Comparison of ENCODE assay signal across 8 cellular contexts in genomic region chr11:102110761-102111010, GRCh38. TPM values are rescaled to one million over a fixed set of nuclear protein-coding genes. Genes with fewer than 3 reads are reported as not detected.
DNase-seq lines count a peak whose midpoint lies in the region; ATAC-seq and TF ChIP-seq lines count a peak whose summit lies in the region.

No MANE protein-coding gene starts in this region.

- H3K27ac ChIP-seq in esophagus squamous epithelium: peak overlapping the region; percentile 96 to 99 (median 98)

- peaks cover 0 to 12% (median 0%) of the 10 kb centered on the region in 4 donors for H3K27me3 ChIP-seq in esophagus squamous epithelium

- H3K4me3 ChIP-seq in LNCaP clone FGC (ENCODE audit: low read depth, low read length) (peak overlapping the region; percentile 83), esophagus squamous epithelium (peak overlapping the region; percentile 86 to 95 (median 95))

- WGBS in esophagus squamous epithelium, 2 donors: 0% methylated on average over 1 of the region's 31 CpGs; no CpG with 5 or more reads in 1 of the 2 donors

- H3K36me3 Mint-ChIP-seq in progenitor cell of endocrine pancreas (ENCODE audit: insufficient read depth): peaks cover 3% of the 10 kb centered on the region
- peaks cover 6% of the 10 kb centered on the region for H3K36me3 Mint-ChIP-seq in activated T-helper 2 cell treated with anti-CD3 and anti-CD28 coated beads, Interferon-gamma antibody, Interleukin-2, Interleukin-4, amounts not matched to agents 10 μg/mL and 5 μg/mL and 100 μg/mL, durations not matched to agents 14 hours and 24 hours and 36 hours (ENCODE audit: low read depth)

- TF ChIP-seq POLR2A in esophagus squamous epithelium (IDR thresholded peaks at IDR 0.05): no peak

- H3K27me3 Mint-ChIP-seq in progenitor cell of endocrine pancreas: no peaks in the 10 kb centered on the region
- H3K27me3 Mint-ChIP-seq in activated T-helper 2 cell treated with anti-CD3 and anti-CD28 coated beads, Interferon-gamma antibody, Interleukin-2, Interleukin-4, amounts not matched to agents 10 μg/mL and 5 μg/mL and 100 μg/mL, durations not matched to agents 14 hours and 24 hours and 36 hours (ENCODE audit: low read depth): peaks cover 56% of the 10 kb centered on the region

- H3K4me1 ChIP-seq in esophagus squamous epithelium: peaks cover 3 to 43% (median 21%) of the 10 kb centered on the region in 3 donors

- H3K4me3 Mint-ChIP-seq in progenitor cell of endocrine pancreas (ENCODE audit: low read depth): peak overlapping the region; percentile 97
- no peak overlapping the region for H3K4me3 Mint-ChIP-seq in activated T-helper 2 cell treated with anti-CD3 and anti-CD28 coated beads, Interferon-gamma antibody, Interleukin-2, Interleukin-4, amounts not matched to agents 10 μg/mL and 5 μg/mL and 100 μg/mL, durations not matched to agents 14 hours and 24 hours and 36 hours (ENCODE audit: low read depth)

- intact Hi-C loops in Right ventricle myocardium superior (cut with DNase I): loop anchor here (10.0 kb wide), 1 partner anchor 104 kb away; no protein-coding TSS in a partner anchor
- intact Hi-C loops in Right ventricle myocardium inferior (cut with DNase I): loop anchor here (2.0 to 5.0 kb wide), 4 partner anchors 34 to 193 kb away; partner anchors contain the start of genes ANGPTL5 and CEP126
- intact Hi-C loops in esophagus squamous epithelium (cut with DNase I): loop anchor here (10.0 kb wide), 1 partner anchor 154 kb away; no protein-coding TSS in a partner anchor
- intact Hi-C loops in activated T-helper 2 cell treated with anti-CD3 and anti-CD28 coated beads, Interferon-gamma antibody, Interleukin-2, Interleukin-4, amounts not matched to agents 10 μg/mL and 5 μg/mL and 100 μg/mL, durations not matched to agents 14 hours and 24 hours and 36 hours (cut with micrococcal nuclease): loop anchor here (10.0 kb wide), 1 partner anchor 914 kb away; no protein-coding TSS in a partner anchor

- no peak for DNase-seq in Right ventricle myocardium superior
- no peak for DNase-seq in Right ventricle myocardium inferior (ENCODE audit: missing footprints)
- no peak for DNase-seq in LNCaP clone FGC (ENCODE audit: low read depth)
- no peak for DNase-seq in esophagus squamous epithelium (lab: John Stamatoyannopoulos, UW)
- DNase-seq in progenitor cell of endocrine pancreas (ENCODE audit: low spot score, unreplicated experiment): no peak
- DNase-seq in activated T-helper 2 cell treated with anti-CD3 and anti-CD28 coated beads, Interferon-gamma antibody, Interleukin-2, Interleukin-4, amounts not matched to agents 10 μg/mL and 5 μg/mL and 100 μg/mL, durations not matched to agents 14 hours and 24 hours and 36 hours (ENCODE audit: low spot score): no peak
- DNase-seq in SKM-1 (lab: John Stamatoyannopoulos, UW; ENCODE audit: unreplicated experiment): no peak
- no peak for DNase-seq in mesenteric fat pad (ENCODE audit: low spot score)

- ATAC-seq in Right ventricle myocardium superior (ENCODE audit: poor library complexity): peak; percentile 17
- ATAC-seq in Right ventricle myocardium inferior: no peak

- H3K36me3 ChIP-seq in esophagus squamous epithelium: peaks cover 0 to 5% (median 0%) of the 10 kb centered on the region in 3 donors

- no peak for TF ChIP-seq CTCF in LNCaP clone FGC (IDR thresholded peaks at IDR 0.05; ENCODE audit: control insufficient read depth, extremely low read depth, insufficient read depth)
- no peak for TF ChIP-seq CTCF in esophagus squamous epithelium (IDR thresholded peaks at IDR 0.05)
- no peak for TF ChIP-seq CTCF in progenitor cell of endocrine pancreas (IDR thresholded peaks at IDR 0.05; ENCODE audit: unreplicated experiment)

- peak overlapping the region; percentile 100 for H3K27ac Mint-ChIP-seq in progenitor cell of endocrine pancreas
- H3K27ac Mint-ChIP-seq in activated T-helper 2 cell treated with anti-CD3 and anti-CD28 coated beads, Interferon-gamma antibody, Interleukin-2, Interleukin-4, amounts not matched to agents 10 μg/mL and 5 μg/mL and 100 μg/mL, durations not matched to agents 14 hours and 24 hours and 36 hours: no peak overlapping the region

- no peaks in the 10 kb centered on the region for H3K9me3 Mint-ChIP-seq in progenitor cell of endocrine pancreas (ENCODE audit: low read depth)
- no peaks in the 10 kb centered on the region for H3K9me3 Mint-ChIP-seq in activated T-helper 2 cell treated with anti-CD3 and anti-CD28 coated beads, Interferon-gamma antibody, Interleukin-2, Interleukin-4, amounts not matched to agents 10 μg/mL and 5 μg/mL and 100 μg/mL, durations not matched to agents 14 hours and 24 hours and 36 hours

- peaks cover 30% of the 10 kb centered on the region for H3K4me1 Mint-ChIP-seq in progenitor cell of endocrine pancreas (ENCODE audit: low read depth)
- H3K4me1 Mint-ChIP-seq in activated T-helper 2 cell treated with anti-CD3 and anti-CD28 coated beads, Interferon-gamma antibody, Interleukin-2, Interleukin-4, amounts not matched to agents 10 μg/mL and 5 μg/mL and 100 μg/mL, durations not matched to agents 14 hours and 24 hours and 36 hours (ENCODE audit: low read depth): peaks cover 10% of the 10 kb centered on the region

- H3K9me3 ChIP-seq in esophagus squamous epithelium: no peaks in the 10 kb centered on the region

RNA-seq across cellular contexts. Expression of gene YAP1, which starts 0.4 kb away (rescaled TPM):
- total RNA-seq in Right ventricle myocardium superior (73.8 TPM), Right ventricle myocardium inferior (92.9 TPM), esophagus squamous epithelium (100 to 1,000 TPM in 3 of 4 donors, 10 to 100 TPM in 1; 97.0 to 177 (median 142) TPM), progenitor cell of endocrine pancreas (199 and 204 TPM in 2 replicates), mesenteric fat pad (135 TPM)
- not detected in 2 replicates for total RNA-seq in activated T-helper 2 cell treated with anti-CD3 and anti-CD28 coated beads, Interferon-gamma antibody, Interleukin-2, Interleukin-4, amounts not matched to agents 10 μg/mL and 5 μg/mL and 100 μg/mL, durations not matched to agents 14 hours and 24 hours and 36 hours

Comparison
In these comparisons a context has a peak if more than half of its experiments do, and no peak if none do; other contexts are left out.
1. RNA of gene YAP1, which starts 0.4 kb away (total RNA-seq): 199 to 204 TPM in progenitor cell of endocrine pancreas, 97.0 to 177 TPM in esophagus squamous epithelium, 135 TPM in mesenteric fat pad (single experiment), 92.9 TPM in Right ventricle myocardium inferior (single experiment) and 73.8 TPM in Right ventricle myocardium superior (single experiment); not detected in activated T-helper 2 cell treated with anti-CD3 and anti-CD28 coated beads, Interferon-gamma antibody, Interleukin-2, Interleukin-4, amounts not matched to agents 10 μg/mL and 5 μg/mL and 100 μg/mL, durations not matched to agents 14 hours and 24 hours and 36 hours; every median in the first group is over 10 times any median in the second.